Comparison of ENCODE assay signal across 17 cellular contexts in the genomic region with DNA sequence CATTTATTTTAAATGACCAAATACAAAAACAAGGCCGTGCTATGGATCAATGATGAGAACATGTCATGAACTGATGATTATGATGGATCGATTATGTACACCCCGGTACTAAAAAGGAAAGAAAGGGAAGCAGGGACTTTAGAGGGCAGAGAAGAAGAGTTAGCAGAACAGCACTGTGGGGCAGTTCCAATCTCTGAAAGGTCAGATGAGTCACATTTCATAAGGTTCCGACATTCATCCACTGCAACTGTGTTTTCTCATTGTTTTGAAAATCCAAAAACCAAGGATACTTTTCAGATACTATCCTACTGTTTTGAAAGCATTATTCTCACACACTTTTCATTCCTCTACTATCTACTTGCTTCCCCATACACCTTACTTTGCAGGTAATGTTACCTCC.
DNase-seq lines count a peak whose midpoint lies in the region; ATAC-seq and TF ChIP-seq lines count a peak whose summit lies in the region.
"Had no signal": no experiment of that assay in that cellular context is flagged by ENCODE, and none has a peak within 500 bp of the region (broad histone marks: within the 10 kb centered on the region; RNA-seq: fewer than 3 reads in every experiment).

No MANE protein-coding gene starts in this region.

- H3K4me3 ChIP-seq in fibroblast of the aortic adventitia (ENCODE audit: low read depth, low read length) = no peak overlapping the region

- no peaks in the 10 kb centered on the region for H3K9me3 Mint-ChIP-seq in osteocyte (ENCODE audit: unreplicated experiment)
- H3K9me3 Mint-ChIP-seq: activated naive CD4-positive, alpha-beta T cell treated with anti-CD3 and anti-CD28 coated beads, Interleukin-2, amount 50 U/mL, for 24 hours; activated T-helper 1 cell treated with anti-CD3 and anti-CD28 coated beads, Interleukin-12 subunit alpha, Interleukin-12 subunit beta, Interleukin-2, Interleukin-4 antibody, amounts not matched to agents 30 ng/mL and 10 ng/mL and 1 ng/mL, durations not matched to agents 14 hours and 24 hours and 36 hours had no signal

- DNase-seq in AG20443 (ENCODE audit: low spot score) (peak; percentile 38), SK-MEL-5 (ENCODE audit: low read depth, low spot score) (peak; percentile 37), fibroblast of the aortic adventitia (ENCODE audit: low read depth) (peak; percentile 39), osteocyte (ENCODE audit: extremely low spot score, unreplicated experiment) (no peak)
- no peak for DNase-seq in stimulated activated CD4-positive, alpha-beta T cell treated with anti-CD3 and anti-CD28 coated beads, Interleukin-1b, Interleukin-23, amount 100 ng/mL, for 48 hours
- DNase-seq in stimulated activated naive CD8-positive, alpha-beta T cell treated with anti-CD3 and anti-CD28 coated beads, Interleukin-15, Interleukin-2, amounts not matched to agents 100 U/mL and 50 U/mL, for 24 hours = no peak
- DNase-seq: activated CD4-positive, alpha-beta T cell treated with anti-CD3 and anti-CD28 coated beads for 36 hours; C1 segment of cervical spinal cord; NCI-H146; NCI-H526 treated with DMSO at 0.1 percent for 48 hours; SW 1271 had no signal

- H3K4me3 Mint-ChIP-seq in osteocyte (ENCODE audit: unreplicated experiment) = peak overlapping the region; percentile 2
- H3K4me3 Mint-ChIP-seq: activated CD4-positive, alpha-beta T cell treated with anti-CD3 and anti-CD28 coated beads for 36 hours; activated naive CD4-positive, alpha-beta T cell treated with anti-CD3 and anti-CD28 coated beads, Interleukin-2, amount 50 U/mL, for 24 hours; activated T-helper 1 cell treated with anti-CD3 and anti-CD28 coated beads, Interleukin-12 subunit alpha, Interleukin-12 subunit beta, Interleukin-2, Interleukin-4 antibody, amounts not matched to agents 30 ng/mL and 10 ng/mL and 1 ng/mL, durations not matched to agents 14 hours and 24 hours and 36 hours; neural crest cell had no signal

- no peaks in the 10 kb centered on the region for H3K36me3 Mint-ChIP-seq in osteocyte (ENCODE audit: unreplicated experiment)
- H3K36me3 Mint-ChIP-seq: activated naive CD4-positive, alpha-beta T cell treated with anti-CD3 and anti-CD28 coated beads, Interleukin-2, amount 50 U/mL, for 24 hours had no signal

- in situ Hi-C loops in SK-MEL-5 (cut with HindIII; ENCODE audit: low pct_unique_long_range_greater_than_20kb, low sequenced_read_pairs) = no loop called here

- no peak for ATAC-seq in activated CD4-positive, CD25-positive, alpha-beta regulatory T cell treated with anti-CD3 and anti-CD28 coated beads, Interleukin-2, amount 50 U/mL, for 24 hours
- no peak for ATAC-seq in stimulated activated naive CD8-positive, alpha-beta T cell treated with anti-CD3 and anti-CD28 coated beads, Interleukin-15, Interleukin-2, amounts not matched to agents 100 U/mL and 50 U/mL, for 24 hours
- no peak for ATAC-seq in GM21529 (IDR thresholded peaks at IDR 0.05; ENCODE audit: unreplicated experiment)
- ATAC-seq: activated CD4-positive, alpha-beta T cell treated with anti-CD3 and anti-CD28 coated beads for 36 hours had no signal

- TF ChIP-seq CTCF in fibroblast of the aortic adventitia (IDR thresholded peaks at IDR 0.05; ENCODE audit: insufficient read depth, low read length) = no peak
- TF ChIP-seq CTCF in osteocyte (IDR thresholded peaks at IDR 0.05) = no peak

- H3K4me1 Mint-ChIP-seq in osteocyte (ENCODE audit: unreplicated experiment) = peaks cover 63% of the 10 kb centered on the region
- H3K4me1 Mint-ChIP-seq: activated CD4-positive, alpha-beta T cell treated with anti-CD3 and anti-CD28 coated beads for 36 hours; activated naive CD4-positive, alpha-beta T cell treated with anti-CD3 and anti-CD28 coated beads, Interleukin-2, amount 50 U/mL, for 24 hours had no signal

- H3K27me3 Mint-ChIP-seq in osteocyte (ENCODE audit: unreplicated experiment) = no peaks in the 10 kb centered on the region
- H3K27me3 Mint-ChIP-seq: progenitor cell of endocrine pancreas had no signal

- H3K27ac Mint-ChIP-seq in osteocyte (ENCODE audit: unreplicated experiment) = peak overlapping the region; percentile 92
- H3K27ac Mint-ChIP-seq: activated CD4-positive, alpha-beta T cell treated with anti-CD3 and anti-CD28 coated beads for 36 hours; activated naive CD4-positive, alpha-beta T cell treated with anti-CD3 and anti-CD28 coated beads, Interleukin-2, amount 50 U/mL, for 24 hours; activated T-helper 1 cell treated with anti-CD3 and anti-CD28 coated beads, Interleukin-12 subunit alpha, Interleukin-12 subunit beta, Interleukin-2, Interleukin-4 antibody, amounts not matched to agents 30 ng/mL and 10 ng/mL and 1 ng/mL, durations not matched to agents 14 hours and 24 hours and 36 hours had no signal

Comparison
In these comparisons a context has a peak if more than half of its experiments do, and no peak if none do; other contexts are left out.
1. DNase-seq: peak in AG20443 (single experiment), SK-MEL-5 (single experiment) and fibroblast of the aortic adventitia (single experiment); none in osteocyte (single experiment), stimulated activated CD4-positive, alpha-beta T cell treated with anti-CD3 and anti-CD28 coated beads, Interleukin-1b, Interleukin-23, amount 100 ng/mL, for 48 hours (single experiment) and stimulated activated naive CD8-positive, alpha-beta T cell treated with anti-CD3 and anti-CD28 coated beads, Interleukin-15, Interleukin-2, amounts not matched to agents 100 U/mL and 50 U/mL, for 24 hours (single experiment).